ENCODE assay signal across 9 cellular contexts in the genomic region with DNA sequence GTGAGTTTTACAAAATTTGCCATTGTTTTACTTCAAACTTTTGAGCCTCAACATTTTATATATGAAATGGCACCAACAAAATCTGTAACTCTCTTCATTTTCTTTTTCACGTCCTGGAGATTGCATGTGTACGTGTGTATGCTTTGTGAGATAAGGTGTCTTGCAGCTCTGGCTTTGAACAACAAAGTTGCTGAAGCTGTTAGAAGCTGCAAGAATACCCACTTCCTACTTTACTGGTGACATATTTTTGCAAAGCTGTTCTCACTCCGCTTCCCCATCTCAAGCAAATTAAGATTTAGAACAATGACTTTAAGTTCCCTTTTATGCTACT. TPM values are rescaled to one million over a fixed set of nuclear protein-coding genes. Genes with fewer than 3 reads are reported as not detected.
DNase-seq lines count a peak whose midpoint lies in the region; ATAC-seq and TF ChIP-seq lines count a peak whose summit lies in the region.
"Had no signal": no experiment of that assay in that cellular context is flagged by ENCODE, and none has a peak within 500 bp of the region (broad histone marks: within the 10 kb centered on the region; RNA-seq: fewer than 3 reads in every experiment).

No MANE protein-coding gene starts in this region.

- H3K27me3 Mint-ChIP-seq in immature natural killer cell (ENCODE audit: low read depth in 3 of 3): peaks cover 0 to 10% (median 3%) of the 10 kb centered on the region in 3 donors

- H3K4me3 ChIP-seq in NB4 (ENCODE audit: low read depth, low read length): peak overlapping the region; percentile 2

- no peak for TF ChIP-seq POLR2A in NB4 (IDR thresholded peaks at IDR 0.05; ENCODE audit: extremely low read depth, insufficient read length)

- ATAC-seq in GM18499 (IDR thresholded peaks at IDR 0.05; ENCODE audit: insufficient read depth, unreplicated experiment): peak; percentile 63
- ATAC-seq in GM21723 (IDR thresholded peaks at IDR 0.05; ENCODE audit: unreplicated experiment): peak; percentile 80

- peak overlapping the region; percentile 86 to 93 (median 90) for H3K27ac Mint-ChIP-seq in immature natural killer cell

- H3K9me3 Mint-ChIP-seq in immature natural killer cell: peaks cover 0 to 4% (median 0%) of the 10 kb centered on the region in 6 donors

- peak overlapping the region; percentile 66 to 86 (median 72) for H3K4me3 Mint-ChIP-seq in immature natural killer cell

- peaks cover 11 to 26% (median 17%) of the 10 kb centered on the region in 3 donors for H3K36me3 Mint-ChIP-seq in immature natural killer cell

- DNase-seq in NB4 (ENCODE audit: low read depth): peak; percentile 86
- peak; percentile 47 to 64 (median 62) for DNase-seq in immature natural killer cell
- DNase-seq in epidermal melanocyte (ENCODE audit: insufficient read length, low spot score): no peak
- no peak for DNase-seq in SHP77 (lab: John Stamatoyannopoulos, UW)
- no peak for DNase-seq in NCI-H1105 treated with DMSO at 0.1 percent for 48 hours (lab: John Stamatoyannopoulos, UW)
- DNase-seq in cerebellum (ENCODE audit: low spot score): no peak
- DNase-seq: NCI-H526 had no signal

- TF ChIP-seq CTCF in NB4 (IDR thresholded peaks at IDR 0.05; ENCODE audit: low read depth, low read length): no peak

- H3K4me1 Mint-ChIP-seq in immature natural killer cell: peaks cover 92 to 100% of the 10 kb centered on the region in 2 donors

RNA-seq across cellular contexts. Expression of a gene that starts 41.8 kb away (rescaled TPM):
- 100 to 1,000 TPM in 1 of 3 donors, 10 to 100 TPM in 2; 50.6 to 205 (median 80.2) TPM for polyA plus RNA-seq in immature natural killer cell
- 1.9 TPM for total RNA-seq in cerebellum

Comparison
In these comparisons a context has a peak if more than half of its experiments do, and no peak if none do; other contexts are left out.
1. DNase-seq: peak in NB4 (single experiment) and immature natural killer cell (3 of 3); none in epidermal melanocyte (single experiment), SHP77 (0 of 2), NCI-H1105 treated with DMSO at 0.1 percent for 48 hours (single experiment) and cerebellum (single experiment).